ENCODE assay signal across 8 cellular contexts in genomic region chr1:19250629-19251304, GRCh38. TPM values are rescaled to one million over a fixed set of nuclear protein-coding genes. Genes with fewer than 3 reads are reported as not detected.
DNase-seq lines count a peak whose midpoint lies in the region; ATAC-seq, FAIRE-seq and TF ChIP-seq lines count a peak whose summit lies in the region.

No MANE protein-coding gene starts in this region.

- TF ChIP-seq CTCF in keratinocyte (optimal IDR thresholded peaks at IDR 0.05 in 1 of 3, IDR thresholded peaks at IDR 0.05 in 1 of 3, conservative IDR thresholded peaks at IDR 0.05 in 1 of 3; ENCODE audit: extremely low read depth in 1 of 3, insufficient read depth in 2 of 3, low read length in 3 of 3), result no peak
- no peak for TF ChIP-seq CTCF in thoracic aorta (IDR thresholded peaks at IDR 0.05)

- ATAC-seq in activated T-cell treated with anti-CD3 and anti-CD28 coated beads, Interleukin-2, amount 50 U/mL, for 4 hours, result no peak
- no peak for ATAC-seq in thoracic aorta (ENCODE audit: insufficient number of reproducible peaks, low FRiP score, low read depth)
- no peak for ATAC-seq in esophagus mucosa
- ATAC-seq in GM18867 (IDR thresholded peaks at IDR 0.05; ENCODE audit: unreplicated experiment), result no peak

- H3K9me1 ChIP-seq in keratinocyte (ENCODE audit: control insufficient read depth, extremely low read depth, insufficient read depth, low read length), result peaks cover 3% of the 10 kb centered on the region

- H3K27ac ChIP-seq in keratinocyte (ENCODE audit: control insufficient read depth, insufficient read depth, low read length) (peak overlapping the region; percentile 89), thoracic aorta (peak overlapping the region; percentile 88 to 91)

- H3K4me3 ChIP-seq in keratinocyte (ENCODE audit: control insufficient read depth in 2 of 3, extremely low read depth in 1 of 3, insufficient read depth in 2 of 3, low read depth in 1 of 3, low read length in 3 of 3) (peak overlapping the region; percentile 89 to 92 (median 92)), thoracic aorta (peak overlapping the region; percentile 77)

- H4K20me1 ChIP-seq in keratinocyte (ENCODE audit: control insufficient read depth, extremely low read depth, insufficient read depth, low read length), result peaks cover 7% of the 10 kb centered on the region

- H2AFZ ChIP-seq in keratinocyte (ENCODE audit: control insufficient read depth, low read length), result peak overlapping the region; percentile 98

- H3K4me1 ChIP-seq in keratinocyte (ENCODE audit: control insufficient read depth, extremely low read depth, insufficient read depth, low read length), result peaks cover 19% of the 10 kb centered on the region
- peaks cover 16 to 24% of the 10 kb centered on the region in 2 donors for H3K4me1 ChIP-seq in thoracic aorta (ENCODE audit: control insufficient read depth in 1 of 2, low read depth in 2 of 2)

- H3K9me3 ChIP-seq in keratinocyte (ENCODE audit: control insufficient read depth, low read depth, low read length), result no peaks in the 10 kb centered on the region
- no peaks in the 10 kb centered on the region for H3K9me3 ChIP-seq in thoracic aorta

- no peak for FAIRE-seq in keratinocyte (lab: Jason Lieb, UNC)

- peak overlapping the region; percentile 99 for H3K4me3 Mint-ChIP-seq in activated T-cell treated with anti-CD3 and anti-CD28 coated beads, Interleukin-2, amount 50 U/mL, for 4 hours
- H3K4me3 Mint-ChIP-seq in activated naive CD4-positive, alpha-beta T cell treated with anti-CD3 and anti-CD28 coated beads, Interleukin-2, amount 10 ng/mL, durations not matched to agents 7 days and 5 days, result peak overlapping the region; percentile 89

- CTCF ChIA-PET in activated naive CD4-positive, alpha-beta T cell treated with anti-CD3 and anti-CD28 coated beads, Interleukin-2, amount 10 ng/mL, durations not matched to agents 7 days and 5 days (lab: Charles Lee), result interaction anchor here (0.9 to 1.7 kb wide), 2 partner anchors 9 to 403 kb away, joined by 4 read pairs; no protein-coding TSS in a partner anchor

- H3K36me3 ChIP-seq in keratinocyte (ENCODE audit: control insufficient read depth in 2 of 2, extremely low read depth in 1 of 2, insufficient read depth in 2 of 2, low read length in 2 of 2), result peaks cover 3 to 13% of the 10 kb centered on the region in 2 experiments
- H3K36me3 ChIP-seq in thoracic aorta, result no peaks in the 10 kb centered on the region

- dilution Hi-C loops in keratinocyte (cut with MboI; ENCODE audit: extremely low pct_ligation_motif_present, low sequenced_read_pairs), result no loop called here

- H3K9ac ChIP-seq in keratinocyte (ENCODE audit: control insufficient read depth, extremely low read depth, insufficient read depth, low read length), result peak overlapping the region; percentile 97

- H3K4me2 ChIP-seq in keratinocyte (ENCODE audit: control insufficient read depth, extremely low read depth, insufficient read depth, low read depth, low read length), result peak overlapping the region; percentile 73

- no peaks in the 10 kb centered on the region for H3K9me3 Mint-ChIP-seq in activated T-cell treated with anti-CD3 and anti-CD28 coated beads, Interleukin-2, amount 50 U/mL, for 4 hours
- H3K9me3 Mint-ChIP-seq in activated naive CD4-positive, alpha-beta T cell treated with anti-CD3 and anti-CD28 coated beads, Interleukin-2, amount 10 ng/mL, durations not matched to agents 7 days and 5 days, result no peaks in the 10 kb centered on the region

- no peak for DNase-seq in activated T-cell treated with anti-CD3 and anti-CD28 coated beads, Interleukin-2, amount 50 U/mL, for 4 hours
- DNase-seq in activated T-cell treated with anti-CD3 and anti-CD28 coated beads for 4 hours, result no peak
- peak; percentile 28 for DNase-seq in activated naive CD4-positive, alpha-beta T cell treated with anti-CD3 and anti-CD28 coated beads, Interleukin-2, amount 10 ng/mL, durations not matched to agents 7 days and 5 days
- DNase-seq in keratinocyte (ENCODE audit: low read depth, low spot score), result no peak
- no peak for DNase-seq in thoracic aorta (ENCODE audit: low spot score)
- no peak for DNase-seq in epidermal melanocyte (ENCODE audit: insufficient read length, low spot score)

- H3K79me2 ChIP-seq in keratinocyte (ENCODE audit: control insufficient read depth, insufficient read depth, low read length), result peaks cover 97% of the 10 kb centered on the region

- H3K4me1 Mint-ChIP-seq in activated T-cell treated with anti-CD3 and anti-CD28 coated beads, Interleukin-2, amount 50 U/mL, for 4 hours (ENCODE audit: low read depth), result peaks cover 23% of the 10 kb centered on the region
- H3K4me1 Mint-ChIP-seq in activated naive CD4-positive, alpha-beta T cell treated with anti-CD3 and anti-CD28 coated beads, Interleukin-2, amount 10 ng/mL, durations not matched to agents 7 days and 5 days, result peaks cover 41% of the 10 kb centered on the region

- peak overlapping the region; percentile 88 for H3K27ac Mint-ChIP-seq in activated naive CD4-positive, alpha-beta T cell treated with anti-CD3 and anti-CD28 coated beads, Interleukin-2, amount 10 ng/mL, durations not matched to agents 7 days and 5 days

- H3K27me3 Mint-ChIP-seq in activated T-cell treated with anti-CD3 and anti-CD28 coated beads, Interleukin-2, amount 50 U/mL, for 4 hours (ENCODE audit: low read depth), result no peaks in the 10 kb centered on the region
- H3K27me3 Mint-ChIP-seq in activated naive CD4-positive, alpha-beta T cell treated with anti-CD3 and anti-CD28 coated beads, Interleukin-2, amount 10 ng/mL, durations not matched to agents 7 days and 5 days, result no peaks in the 10 kb centered on the region

- peaks cover 15% of the 10 kb centered on the region for H3K36me3 Mint-ChIP-seq in activated T-cell treated with anti-CD3 and anti-CD28 coated beads, Interleukin-2, amount 50 U/mL, for 4 hours (ENCODE audit: insufficient read depth)
- peaks cover 4% of the 10 kb centered on the region for H3K36me3 Mint-ChIP-seq in activated naive CD4-positive, alpha-beta T cell treated with anti-CD3 and anti-CD28 coated beads, Interleukin-2, amount 10 ng/mL, durations not matched to agents 7 days and 5 days

- H3K27me3 ChIP-seq in keratinocyte (ENCODE audit: control insufficient read depth, extremely low read depth, insufficient read depth, low read length) (no peaks in the 10 kb centered on the region), thoracic aorta (replicated peaks; ENCODE audit: insufficient read depth) (no peaks in the 10 kb centered on the region)

RNA-seq across cellular contexts. Expression of gene EMC1, which starts 0.6 kb away (rescaled TPM):
- 10 to 100 TPM; 74.8 to 79.6 (median 77.0) TPM for total RNA-seq in activated T-cell treated with anti-CD3 and anti-CD28 coated beads, Interleukin-2, amount 50 U/mL, for 4 hours
- polyA plus RNA-seq in keratinocyte, result 17.1 to 48.5 TPM (median 28.6 TPM) in 3 replicates
- polyA plus RNA-seq in keratinocyte (2011; ENCODE audit: low read depth), result 17.2 TPM
- polyA plus RNA-seq in keratinocyte (2011; cell fraction: cytosol; rRNA removed), result 10.7 and 15.0 TPM in 2 replicates
- 115 and 137 TPM in 2 replicates for polyA plus RNA-seq in keratinocyte (2011; cell fraction: nucleus; rRNA removed)
- polyA plus RNA-seq in keratinocyte (2012; ENCODE audit: low replicate concordance), result 22.9 and 37.8 TPM in 2 replicates
- 45.9 to 146 TPM (median 71.2 TPM) in 3 replicates for polyA minus RNA-seq in keratinocyte
- 25.1 TPM for polyA minus RNA-seq in keratinocyte (2011; cell fraction: cytosol; rRNA and poly(A)+ RNA removed)
- polyA minus RNA-seq in keratinocyte (2011; cell fraction: nucleus; rRNA and poly(A)+ RNA removed), result 102 and 118 TPM in 2 replicates
- total RNA-seq in thoracic aorta, result 10 to 100 TPM; 39.3 to 63.0 TPM
- 27.9 TPM for total RNA-seq in esophagus mucosa

RNA-seq across cellular contexts. Expression of gene MRTO4, which starts 0.8 kb away (rescaled TPM):
- total RNA-seq in activated T-cell treated with anti-CD3 and anti-CD28 coated beads, Interleukin-2, amount 50 U/mL, for 4 hours, result 100 to 1,000 TPM; 199 to 231 (median 207) TPM
- 35.6 to 68.1 TPM (median 50.2 TPM) in 3 replicates for polyA plus RNA-seq in keratinocyte
- 14.1 TPM for polyA plus RNA-seq in keratinocyte (2011; ENCODE audit: low read depth)
- polyA plus RNA-seq in keratinocyte (2011; cell fraction: cytosol; rRNA removed), result 37.4 and 42.2 TPM in 2 replicates
- 30.3 and 31.9 TPM in 2 replicates for polyA plus RNA-seq in keratinocyte (2011; cell fraction: nucleus; rRNA removed)
- 23.3 and 47.2 TPM in 2 replicates for polyA plus RNA-seq in keratinocyte (2012; ENCODE audit: low replicate concordance)
- 16.2 to 48.6 TPM (median 27.8 TPM) in 3 replicates for polyA minus RNA-seq in keratinocyte
- polyA minus RNA-seq in keratinocyte (2011; cell fraction: cytosol; rRNA and poly(A)+ RNA removed), result 20.5 TPM
- 6.3 and 11.1 TPM in 2 replicates for polyA minus RNA-seq in keratinocyte (2011; cell fraction: nucleus; rRNA and poly(A)+ RNA removed)
- total RNA-seq in thoracic aorta (10 to 100 TPM in 1 of 2 donors, 1 to 10 TPM in 1; 8.8 to 29.6 TPM), esophagus mucosa (35.5 TPM)

RNA-seq across cellular contexts. Expression of gene AKR7A3, which starts 37.8 kb away (rescaled TPM):
- total RNA-seq in activated T-cell treated with anti-CD3 and anti-CD28 coated beads, Interleukin-2, amount 50 U/mL, for 4 hours, result 1 to 10 TPM in 2 of 3 donors, under 1 TPM in 1; 0.53 to 1.3 (median 1.0) TPM
- polyA plus RNA-seq in keratinocyte, result 0.03 to 0.35 TPM (median 0.17 TPM) in 3 replicates
- 0.47 TPM for polyA plus RNA-seq in keratinocyte (2011; ENCODE audit: low read depth)
- 0.07 and 0.09 TPM in 2 replicates for polyA plus RNA-seq in keratinocyte (2011; cell fraction: cytosol; rRNA removed)
- polyA plus RNA-seq in keratinocyte (2011; cell fraction: nucleus; rRNA removed), result 0.27 and 1.00 TPM in 2 replicates
- 0.14 and 0.18 TPM in 2 replicates for polyA plus RNA-seq in keratinocyte (2012; ENCODE audit: low replicate concordance)
- polyA minus RNA-seq in keratinocyte, result 0.46 TPM in 1 of 3 replicates, not detected in the others
- not detected for polyA minus RNA-seq in keratinocyte (2011; cell fraction: cytosol; rRNA and poly(A)+ RNA removed)
- 0.42 TPM in 1 of 2 replicates, not detected in the other for polyA minus RNA-seq in keratinocyte (2011; cell fraction: nucleus; rRNA and poly(A)+ RNA removed)
- total RNA-seq in thoracic aorta (1 to 10 TPM; 2.5 to 3.9 TPM), esophagus mucosa (0.88 TPM)

RNA-seq across cellular contexts. Expression of gene UBR4, which starts 40.7 kb away (rescaled TPM):
- total RNA-seq in activated T-cell treated with anti-CD3 and anti-CD28 coated beads, Interleukin-2, amount 50 U/mL, for 4 hours, result 100 to 1,000 TPM; 102 to 123 (median 108) TPM
- polyA plus RNA-seq in keratinocyte, result 39.0 to 50.9 TPM (median 46.8 TPM) in 3 replicates
- polyA plus RNA-seq in keratinocyte (2011; ENCODE audit: low read depth), result 258 TPM
- polyA plus RNA-seq in keratinocyte (2011; cell fraction: cytosol; rRNA removed), result 42.5 and 52.0 TPM in 2 replicates
- polyA plus RNA-seq in keratinocyte (2011; cell fraction: nucleus; rRNA removed), result 293 and 341 TPM in 2 replicates
- polyA plus RNA-seq in keratinocyte (2012; ENCODE audit: low replicate concordance), result 65.9 and 239 TPM in 2 replicates
- polyA minus RNA-seq in keratinocyte, result 105 to 290 TPM (median 154 TPM) in 3 replicates
- polyA minus RNA-seq in keratinocyte (2011; cell fraction: cytosol; rRNA and poly(A)+ RNA removed), result 65.8 TPM
- 323 and 474 TPM in 2 replicates for polyA minus RNA-seq in keratinocyte (2011; cell fraction: nucleus; rRNA and poly(A)+ RNA removed)
- total RNA-seq in thoracic aorta (100 to 1,000 TPM; 231 to 266 TPM), esophagus mucosa (87.3 TPM)
